2 cellular contexts compared by ENCODE assay signal in the genomic region with DNA sequence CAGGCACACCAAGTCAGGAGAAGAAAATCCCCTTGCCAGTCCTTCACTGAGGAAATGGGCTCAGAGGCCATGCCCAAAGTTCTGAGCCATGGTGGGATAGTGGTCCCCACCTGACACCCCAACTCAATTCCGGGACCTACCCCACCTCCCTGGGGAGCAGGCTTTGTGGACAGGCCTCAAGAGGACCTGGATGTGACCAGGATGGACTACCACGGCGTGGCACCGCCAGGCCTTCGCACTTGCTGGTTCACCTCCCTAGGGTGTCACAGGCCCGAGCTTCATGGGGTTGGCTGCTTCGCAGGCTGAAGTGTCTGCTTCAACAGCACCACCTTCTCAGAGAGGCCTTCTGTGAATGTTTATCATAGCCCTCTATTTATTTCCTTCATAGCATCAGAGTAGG.
TF ChIP-seq lines count a peak whose summit lies in the region.

No MANE protein-coding gene starts in this region.

TF ChIP-seq in IMR-90, 13 proteins besides CTCF, POLR2A, EP300 and RAD21:
- TF ChIP-seq SMC3 (IDR thresholded peaks at IDR 0.05; ENCODE audit: low read depth, low read length): no peak
- no peak for TF ChIP-seq NFE2L2 (IDR thresholded peaks at IDR 0.05; ENCODE audit: low read depth, low read length)
- no peak for TF ChIP-seq MAFK (IDR thresholded peaks at IDR 0.05; ENCODE audit: low read depth, low read length)

TF ChIP-seq in HepG2, 621 proteins besides CTCF, POLR2A, EP300 and RAD21:
- TF ChIP-seq TARDBP (CRISPR knock-in tag; IDR thresholded peaks at IDR 0.05) (0 out of 2 replicates have a peak, but pooled peaks have one; percentile 8), ZNF224 (CRISPR knock-in tag; IDR thresholded peaks at IDR 0.05) (no peak)
